ENCODE assay signal across 7 cellular contexts in the genomic region with DNA sequence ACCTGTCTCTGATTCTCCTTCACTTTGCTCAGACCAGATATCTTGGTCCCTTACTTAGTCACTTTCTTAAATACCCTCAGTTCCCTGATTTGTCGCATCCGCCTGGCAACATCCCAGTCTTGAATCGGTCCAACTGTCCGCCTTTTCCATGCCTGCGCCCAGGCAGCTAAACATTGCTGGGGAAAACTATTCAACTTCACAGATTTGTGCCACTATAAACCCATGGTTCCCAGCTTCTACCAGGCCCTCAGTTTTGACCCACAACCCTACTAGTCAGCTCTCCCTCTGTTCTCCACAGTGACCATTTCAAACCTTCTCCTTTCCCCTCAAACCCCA. TPM values are rescaled to one million over a fixed set of nuclear protein-coding genes. Genes with fewer than 3 reads are reported as not detected.
A peak's percentile ranks its signal among the peaks of the same experiment; 100 is the strongest.
DNase-seq lines count a peak whose midpoint lies in the region; ATAC-seq and TF ChIP-seq lines count a peak whose summit lies in the region.

No MANE protein-coding gene starts in this region.

- no peak overlapping the region for H2BK20ac ChIP-seq in H9 (ENCODE audit: low read depth, low read length, poor library complexity, severe bottlenecking)

- H4K91ac ChIP-seq in H9 (ENCODE audit: insufficient read length, low read depth, low read length): no peak overlapping the region

- H3K4me3 Mint-ChIP-seq in H9: peak overlapping the region; percentile 82 to 85

- H3K27ac ChIP-seq in H9 (ENCODE audit: insufficient read length, low read depth, low read length): no peak overlapping the region

- no peak overlapping the region for H4K8ac ChIP-seq in H9 (replicated peaks; ENCODE audit: insufficient read length, low read depth, low read length)

- no peak for DNase-seq in H9
- no peak for DNase-seq in foreskin fibroblast
- DNase-seq in skeletal muscle cell (ENCODE audit: low read depth): no peak
- DNase-seq in GM20000 (ENCODE audit: low spot score): no peak
- DNase-seq in NCI-H226: no peak

- no peak overlapping the region for H3K56ac ChIP-seq in H9 (ENCODE audit: insufficient read length, low read depth, low read length)

- H3K14ac ChIP-seq in H9 (ENCODE audit: insufficient read depth, low read length): no peak overlapping the region

- peaks cover 3% of the 10 kb centered on the region; the same call in 1 of the 2 replicates for H3K79me2 ChIP-seq in H9 (ENCODE audit: insufficient read depth, low read length)

- H2BK15ac ChIP-seq in H9 (ENCODE audit: low read depth, low read length): no peak overlapping the region

- H3K4ac ChIP-seq in H9 (ENCODE audit: low read depth, low read length): no peak overlapping the region

- no CpG with 5 or more reads among the region's 5 CpGs for WGBS in H9 (ENCODE audit: extremely low coverage, insufficient read length, low lambda C conversion rate)

- no peaks in the 10 kb centered on the region for H4K20me1 ChIP-seq in H9 (ENCODE audit: control insufficient read depth, insufficient read depth, insufficient read length)

- H3K4me1 Mint-ChIP-seq in H9: peaks cover 24 to 38% of the 10 kb centered on the region in 2 experiments

- H3K18ac ChIP-seq in H9 (ENCODE audit: insufficient read length, low read depth, low read length): no peak overlapping the region

- H3K4me2 ChIP-seq in H9 (ENCODE audit: insufficient read depth, insufficient read length, low read length): peak overlapping the region; percentile 26

- no peak overlapping the region for H2BK12ac ChIP-seq in H9 (ENCODE audit: insufficient read length, low read depth, low read length)

- no peaks in the 10 kb centered on the region for H3K27me3 ChIP-seq in H9 (ENCODE audit: insufficient read depth, low read length)

- H3K23me2 ChIP-seq in H9 (ENCODE audit: insufficient read length, low read depth, low read length, poor library complexity, severe bottlenecking): no peaks in the 10 kb centered on the region

- H3K27me3 Mint-ChIP-seq in H9 (ENCODE audit: low read depth): peaks cover 4% of the 10 kb centered on the region

- no peaks in the 10 kb centered on the region for H3K79me1 ChIP-seq in H9 (ENCODE audit: insufficient read depth, low read depth, low read length, poor library complexity, severe bottlenecking)

- peaks cover 1% of the 10 kb centered on the region for H3K4me1 ChIP-seq in H9 (ENCODE audit: insufficient read depth, low read length)

- H3K36me3 Mint-ChIP-seq in H9 (ENCODE audit: insufficient read depth in 1 of 3, low read depth in 3 of 3): peaks cover 8 to 17% (median 10%) of the 10 kb centered on the region in 3 experiments; a peak in 6 of 7 replicates

- TF ChIP-seq CTCF in H9 (conservative IDR thresholded peaks at IDR 0.05) (no peak), WI38 (IDR thresholded peaks at IDR 0.05; ENCODE audit: low read depth, low read length) (no peak), foreskin fibroblast (IDR thresholded peaks at IDR 0.05; ENCODE audit: low read depth, low read length) (no peak), GM20000 (IDR thresholded peaks at IDR 0.05; ENCODE audit: extremely low read depth, missing control alignments) (no peak)

- peak overlapping the region in 1 of 3 experiments; percentile 93; a peak in 3 of 7 replicates for H3K27ac Mint-ChIP-seq in H9

- ATAC-seq in GM18502 (IDR thresholded peaks at IDR 0.05; ENCODE audit: poor library complexity, unreplicated experiment): no peak

- H2BK5ac ChIP-seq in H9 (ENCODE audit: insufficient read length, low read length): no peak overlapping the region

- no peak overlapping the region for H3K9ac ChIP-seq in H9 (ENCODE audit: extremely low read depth, insufficient read length, low read length)

- no peak overlapping the region for H4K5ac ChIP-seq in H9 (ENCODE audit: insufficient read length, low read depth, low read length)

- peaks cover 66 to 70% of the 10 kb centered on the region in 2 experiments for H3K9me3 Mint-ChIP-seq in H9

- H3K4me3 ChIP-seq in WI38 (ENCODE audit: low read depth, low read length) (peak overlapping the region; percentile 67; the same call in 1 of the 2 replicates), foreskin fibroblast (ENCODE audit: low read depth in 1 of 2, low read length in 2 of 2) (peak overlapping the region; percentile 69 to 73), skeletal muscle cell (ENCODE audit: low read depth, low read length) (peak overlapping the region; percentile 63)

- no peak overlapping the region for H2AK5ac ChIP-seq in H9 (ENCODE audit: insufficient read length, low read length)

- H3K9me3 ChIP-seq in H9 (ENCODE audit: control insufficient read depth, low read depth, low read length): peaks cover 4% of the 10 kb centered on the region

- H2AFZ ChIP-seq in H9 (ENCODE audit: low read length): no peak overlapping the region

- no peak overlapping the region for H2BK120ac ChIP-seq in H9 (ENCODE audit: low read depth, low read length, poor library complexity, severe bottlenecking)

- no peak overlapping the region for H3K23ac ChIP-seq in H9 (ENCODE audit: insufficient read length, low read depth, low read length)

- no peak overlapping the region for H3T11ph ChIP-seq in H9 (ENCODE audit: low read length)

RNA-seq across cellular contexts. Expression of gene FGD1, which starts 0.5 kb away (rescaled TPM):
- 19.2 and 20.2 TPM in 2 replicates for total RNA-seq in H9 (2021)

RNA-seq across cellular contexts. Expression of gene GNL3L, which starts 33.5 kb away (rescaled TPM):
- total RNA-seq in H9 (2021): 64.0 and 69.2 TPM in 2 replicates

RNA-seq across cellular contexts. Expression of gene TSR2, which starts 56.3 kb away (rescaled TPM):
- 51.5 and 51.7 TPM in 2 replicates for total RNA-seq in H9 (2021)
